In genomic region chr15:40511472-40512133, GRCh38 we compare ENCODE assay signal across 9 cellular contexts. TPM values are rescaled to one million over a fixed set of nuclear protein-coding genes. Genes with fewer than 3 reads are reported as not detected.
DNase-seq lines count a peak whose midpoint lies in the region; ATAC-seq and FAIRE-seq lines count a peak whose summit lies in the region.
"Had no signal": no experiment of that assay in that cellular context is flagged by ENCODE, and none has a peak within 500 bp of the region (broad histone marks: within the 10 kb centered on the region; RNA-seq: fewer than 3 reads in every experiment).

No MANE protein-coding gene starts in this region.

- H3K36me3 Mint-ChIP-seq in CD4-positive, alpha-beta memory T cell: no peaks in the 10 kb centered on the region

- peak overlapping the region in 2 of 7 donors; percentile 21 to 71 for H3K27ac Mint-ChIP-seq in CD4-positive, alpha-beta memory T cell

- peak overlapping the region; percentile 17 to 24 for H3K4me3 ChIP-seq in CD4-positive, alpha-beta memory T cell (ENCODE audit: low read length in 2 of 2)

- peaks cover 12 to 24% (median 17%) of the 10 kb centered on the region in 4 donors for H3K4me1 Mint-ChIP-seq in CD4-positive, alpha-beta memory T cell

- no peaks in the 10 kb centered on the region for H3K9me3 ChIP-seq in CD4-positive, alpha-beta memory T cell (ENCODE audit: control insufficient read depth in 1 of 2, low read length in 2 of 2)

- peaks cover 31% of the 10 kb centered on the region for H3K27me3 ChIP-seq in CD4-positive, alpha-beta memory T cell (ENCODE audit: insufficient read depth, low read length)

- intact Hi-C loops in CD4-positive, alpha-beta memory T cell (cut with micrococcal nuclease): no loop called here
- intact Hi-C loops in left ventricle myocardium superior (cut with micrococcal nuclease): no loop called here
- intact Hi-C loops in posterior cingulate gyrus (cut with DNase I): loop anchor here (10.0 kb wide), 1 partner anchor 53 kb away; the partner anchor contains the start of genes CCDC32 and RPUSD2

- CTCF ChIA-PET in CD4-positive, alpha-beta memory T cell (lab: Charles Lee; ENCODE audit: partially characterized antibody): no interaction called here

- H3K9me3 Mint-ChIP-seq in CD4-positive, alpha-beta memory T cell: no peaks in the 10 kb centered on the region

- DNase-seq in CD4-positive, alpha-beta memory T cell: peak in 2 of 5 donors; percentile 3 to 14
- DNase-seq in GM19239 (ENCODE audit: insufficient read length, low spot score) (peak; percentile 44), NCI-H146 (lab: John Stamatoyannopoulos, UW) (peak; percentile 51), amniotic epithelial cell (ENCODE audit: low read depth) (peak; percentile 47), left ventricle myocardium superior (peak; percentile 93), posterior cingulate gyrus (peak in 8 of 10 donors; percentile 13 to 88 (median 45)), SIG-M5 (lab: John Stamatoyannopoulos, UW) (no peak)

- H3K27me3 Mint-ChIP-seq in CD4-positive, alpha-beta memory T cell: peaks cover 37 to 48% of the 10 kb centered on the region in 2 donors

- no peak for FAIRE-seq in GM19239 (lab: Jason Lieb, UNC)
- FAIRE-seq: TTC549 had no signal

- H3K36me3 ChIP-seq in CD4-positive, alpha-beta memory T cell (ENCODE audit: insufficient read depth, low read length): no peaks in the 10 kb centered on the region

- H3K27ac ChIP-seq in CD4-positive, alpha-beta memory T cell (ENCODE audit: low read depth, low read length): no peak overlapping the region

- ATAC-seq in left ventricle myocardium superior: peak; percentile 94
- no peak for ATAC-seq in HG02852 (IDR thresholded peaks at IDR 0.05; ENCODE audit: unreplicated experiment)

- H3K4me1 ChIP-seq in CD4-positive, alpha-beta memory T cell (ENCODE audit: insufficient read depth, low read length): peaks cover 25% of the 10 kb centered on the region

- peak overlapping the region; percentile 54 to 93 (median 79) for H3K4me3 Mint-ChIP-seq in CD4-positive, alpha-beta memory T cell

- POLR2A ChIA-PET in CD4-positive, alpha-beta memory T cell (lab: Charles Lee; ENCODE audit: partially characterized antibody): no interaction called here

RNA-seq across cellular contexts. Expression of gene CHST14, which starts 40.8 kb away (rescaled TPM):
- 10 to 100 TPM in 1 of 2 experiments, 1 to 10 TPM in 1; 9.1 to 10.5 TPM for total RNA-seq in CD4-positive, alpha-beta memory T cell
- polyA plus RNA-seq in CD4-positive, alpha-beta memory T cell: 1 to 10 TPM in 1 of 2 donors, under 1 TPM in 1; 0.64 to 1.5 TPM
- total RNA-seq in left ventricle myocardium superior: 6.0 TPM

RNA-seq across cellular contexts. Expression of gene CCDC32, which starts 53.2 kb away (rescaled TPM):
- total RNA-seq in CD4-positive, alpha-beta memory T cell: 10 to 100 TPM; 31.7 to 32.4 TPM
- 10 to 100 TPM; 41.9 to 49.3 TPM for polyA plus RNA-seq in CD4-positive, alpha-beta memory T cell
- total RNA-seq in left ventricle myocardium superior: 17.5 TPM

RNA-seq across cellular contexts. Expression of gene RPUSD2, which starts 57.5 kb away (rescaled TPM):
- total RNA-seq in CD4-positive, alpha-beta memory T cell: 10 to 100 TPM; 13.6 to 15.1 TPM
- polyA plus RNA-seq in CD4-positive, alpha-beta memory T cell: 10 to 100 TPM; 19.4 to 25.0 TPM
- total RNA-seq in left ventricle myocardium superior: 11.4 TPM
